Comparison of ENCODE assay signal across 1 cellular context in genomic region chr2:112784199-112785189, GRCh38.
TF ChIP-seq lines count a peak whose summit lies in the region.

Gene IL1A, minus strand, starts transcription at chr2:112784493. Its CDS starts 723 bp downstream, at chr2:112783770.

TF ChIP-seq in K562, 482 proteins besides CTCF, POLR2A, EP300 and RAD21 (continued from another document):
- TF ChIP-seq KAT7 (CRISPR knock-in tag; IDR thresholded peaks at IDR 0.05; ENCODE audit: borderline replicate concordance) (0 out of 2 replicates have a peak, but pooled peaks have one; percentile 55), TRIM28 (IDR thresholded peaks at IDR 0.05) (no peak), EWSR1 (IDR thresholded peaks at IDR 0.05; ENCODE audit: borderline replicate concordance, low read depth, partially characterized antibody) (no peak), NFYB (IDR thresholded peaks at IDR 0.05; ENCODE audit: extremely low read depth, insufficient read length) (no peak), ZBTB26 (CRISPR knock-in tag; IDR thresholded peaks at IDR 0.05) (no peak), SRSF9 (IDR thresholded peaks at IDR 0.05; ENCODE audit: borderline replicate concordance, low read depth, low read length) (no peak), FIP1L1 (IDR thresholded peaks at IDR 0.05; ENCODE audit: low read depth, low read length, poor library complexity, severe bottlenecking) (no peak), POLR2AphosphoS2 (IDR thresholded peaks at IDR 0.05; ENCODE audit: low read length) (no peak), CHAMP1 (IDR thresholded peaks at IDR 0.05) (no peak), POLR2AphosphoS5 (IDR thresholded peaks at IDR 0.05; ENCODE audit: control insufficient read depth, insufficient read depth, low read depth, low read length) (no peak), HMGN3 (IDR thresholded peaks at IDR 0.05; ENCODE audit: borderline replicate concordance, extremely low read depth, insufficient read length, low read depth, low read length) (no peak), HOMEZ (CRISPR knock-in tag; IDR thresholded peaks at IDR 0.05) (no peak), TRIM24 (IDR thresholded peaks at IDR 0.05) (0 out of 4 replicates have a peak, but pooled peaks of 1 of the 2 experiments have one; percentile 10), ATF3 (IDR thresholded peaks at IDR 0.05) (peak; percentile 52; the same call in 1 of the 2 replicates), ATF3 (CRISPR knock-in tag; conservative IDR thresholded peaks at IDR 0.05) (no peak), PKNOX1 (IDR thresholded peaks at IDR 0.05) (peak; percentile 53), GABPA (tag; conservative IDR thresholded peaks at IDR 0.05; ENCODE audit: low read depth) (no peak), FUS (optimal IDR thresholded peaks at IDR 0.05; ENCODE audit: low read depth, low read length) (no peak), ZNF121 (CRISPR knock-in tag; conservative IDR thresholded peaks at IDR 0.05) (no peak), BCL6 (CRISPR knock-in tag; IDR thresholded peaks at IDR 0.05) (no peak), SMARCA5 (IDR thresholded peaks at IDR 0.05) (peak; percentile 13; the same call in 1 of the 2 replicates), ERF (CRISPR knock-in tag; IDR thresholded peaks at IDR 0.05) (no peak), BCOR (IDR thresholded peaks at IDR 0.05) (no peak; the same call in 1 of the 2 replicates), ZEB2 (IDR thresholded peaks at IDR 0.05) (0 out of 2 replicates have a peak, but pooled peaks have one; percentile 13), SPI1 (IDR thresholded peaks at IDR 0.05; ENCODE audit: borderline replicate concordance, low read depth, low read length) (peak; percentile 69; the same call in 1 of the 2 replicates), ZC3H8 (IDR thresholded peaks at IDR 0.05) (no peak), ETV5 (CRISPR knock-in tag; IDR thresholded peaks at IDR 0.05; ENCODE audit: low read depth) (no peak), NR2C1 (IDR thresholded peaks at IDR 0.05) (no peak), NR2C1 (tag; IDR thresholded peaks at IDR 0.05) (no peak), ZNF184 (CRISPR knock-in tag; IDR thresholded peaks at IDR 0.05) (no peak), GABPB2 (CRISPR knock-in tag; conservative IDR thresholded peaks at IDR 0.05) (no peak), ZFP36 (IDR thresholded peaks at IDR 0.05; ENCODE audit: low read depth, low read length, partially characterized antibody) (peak; percentile 79), ZBTB34 (CRISPR knock-in tag; IDR thresholded peaks at IDR 0.05) (no peak), STAT5B (CRISPR knock-in tag; IDR thresholded peaks at IDR 0.05) (no peak), SMARCC2 (IDR thresholded peaks at IDR 0.05; ENCODE audit: low read depth) (no peak), NELFE (IDR thresholded peaks at IDR 0.05; ENCODE audit: insufficient read depth, insufficient read length) (no peak), POLR3A (IDR thresholded peaks at IDR 0.05; ENCODE audit: borderline replicate concordance, extremely low read depth, insufficient read depth, insufficient read length) (no peak), IRF9 (tag; IDR thresholded peaks at IDR 0.05) (no peak), ARID1B (IDR thresholded peaks at IDR 0.05) (peak; percentile 44), HNRNPLL (IDR thresholded peaks at IDR 0.05; ENCODE audit: low read depth, low read length, poor library complexity, severe bottlenecking) (no peak), SMARCA4 (IDR thresholded peaks at IDR 0.05) (peak; percentile 66), FOXO4 (CRISPR knock-in tag; IDR thresholded peaks at IDR 0.05) (no peak)
- TF ChIP-seq, protein P1, sequence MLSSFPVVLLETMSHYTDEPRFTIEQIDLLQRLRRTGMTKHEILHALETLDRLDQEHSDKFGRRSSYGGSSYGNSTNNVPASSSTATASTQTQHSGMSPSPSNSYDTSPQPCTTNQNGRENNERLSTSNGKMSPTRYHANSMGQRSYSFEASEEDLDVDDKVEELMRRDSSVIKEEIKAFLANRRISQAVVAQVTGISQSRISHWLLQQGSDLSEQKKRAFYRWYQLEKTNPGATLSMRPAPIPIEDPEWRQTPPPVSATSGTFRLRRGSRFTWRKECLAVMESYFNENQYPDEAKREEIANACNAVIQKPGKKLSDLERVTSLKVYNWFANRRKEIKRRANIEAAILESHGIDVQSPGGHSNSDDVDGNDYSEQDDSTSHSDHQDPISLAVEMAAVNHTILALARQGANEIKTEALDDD (IDR thresholded peaks at IDR 0.05) = peak; percentile 57
- TF ChIP-seq, protein P2, sequence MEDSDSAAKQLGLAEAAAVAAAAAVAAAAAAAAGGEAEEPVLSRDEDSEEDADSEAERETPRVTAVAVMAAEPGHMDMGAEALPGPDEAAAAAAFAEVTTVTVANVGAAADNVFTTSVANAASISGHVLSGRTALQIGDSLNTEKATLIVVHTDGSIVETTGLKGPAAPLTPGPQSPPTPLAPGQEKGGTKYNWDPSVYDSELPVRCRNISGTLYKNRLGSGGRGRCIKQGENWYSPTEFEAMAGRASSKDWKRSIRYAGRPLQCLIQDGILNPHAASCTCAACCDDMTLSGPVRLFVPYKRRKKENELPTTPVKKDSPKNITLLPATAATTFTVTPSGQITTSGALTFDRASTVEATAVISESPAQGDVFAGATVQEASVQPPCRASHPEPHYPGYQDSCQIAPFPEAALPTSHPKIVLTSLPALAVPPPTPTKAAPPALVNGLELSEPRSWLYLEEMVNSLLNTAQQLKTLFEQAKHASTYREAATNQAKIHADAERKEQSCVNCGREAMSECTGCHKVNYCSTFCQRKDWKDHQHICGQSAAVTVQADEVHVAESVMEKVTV (CRISPR knock-in tag; IDR thresholded peaks at IDR 0.05) = no peak
- TF ChIP-seq, protein P3, sequence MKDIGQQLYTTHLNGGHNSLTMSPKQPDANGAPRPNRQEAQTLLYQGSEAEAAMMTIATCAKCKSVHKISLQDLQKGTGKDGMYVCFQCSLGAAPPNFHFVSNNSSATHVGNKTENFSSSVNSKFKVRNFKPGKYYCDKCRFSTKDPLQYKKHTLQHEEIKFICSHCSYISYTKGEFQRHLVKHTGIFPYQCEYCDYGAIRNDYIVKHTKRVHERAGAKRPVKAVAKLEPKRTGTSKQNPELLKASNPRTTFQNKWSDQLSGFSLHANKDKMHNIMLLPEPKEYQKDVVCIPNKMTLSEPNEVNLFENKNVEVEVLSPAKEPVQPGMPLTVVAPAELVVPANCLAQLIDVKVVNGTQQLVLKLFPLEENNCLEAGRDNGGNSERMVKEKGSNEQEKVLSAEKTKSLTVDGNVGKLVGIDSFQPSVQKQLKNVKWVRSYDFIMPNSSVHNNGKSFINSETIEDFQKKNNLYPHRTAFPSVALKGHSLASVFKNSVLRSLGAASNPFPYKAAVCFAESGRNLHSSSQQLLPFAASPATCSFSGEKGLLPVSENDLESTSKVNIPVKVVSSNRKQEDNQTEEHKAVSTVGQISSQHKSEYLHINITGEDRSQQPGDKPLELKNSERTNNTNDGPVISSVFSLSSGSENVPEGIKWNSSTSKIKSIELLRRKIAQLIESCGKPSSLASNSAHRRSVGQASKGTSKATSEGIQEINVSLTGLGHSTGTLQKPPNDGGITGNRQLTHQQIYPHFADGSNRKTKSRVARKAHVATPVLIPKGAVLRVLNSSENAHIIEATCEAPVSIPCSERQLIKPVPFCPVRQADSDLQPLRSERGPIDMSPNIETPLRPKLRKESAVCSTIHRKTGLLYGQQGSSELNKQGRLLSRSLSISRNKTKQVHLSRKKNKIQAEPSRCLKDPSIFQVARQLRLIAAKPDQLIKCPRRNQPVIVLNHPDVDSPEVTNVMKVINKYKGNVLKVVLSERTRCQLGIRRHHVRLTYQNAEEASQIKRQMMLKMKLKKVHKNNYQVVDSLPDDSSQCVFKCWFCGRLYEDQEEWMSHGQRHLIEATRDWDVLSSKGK (CRISPR knock-in tag; IDR thresholded peaks at IDR 0.05) = no peak
- TF ChIP-seq, protein P4, sequence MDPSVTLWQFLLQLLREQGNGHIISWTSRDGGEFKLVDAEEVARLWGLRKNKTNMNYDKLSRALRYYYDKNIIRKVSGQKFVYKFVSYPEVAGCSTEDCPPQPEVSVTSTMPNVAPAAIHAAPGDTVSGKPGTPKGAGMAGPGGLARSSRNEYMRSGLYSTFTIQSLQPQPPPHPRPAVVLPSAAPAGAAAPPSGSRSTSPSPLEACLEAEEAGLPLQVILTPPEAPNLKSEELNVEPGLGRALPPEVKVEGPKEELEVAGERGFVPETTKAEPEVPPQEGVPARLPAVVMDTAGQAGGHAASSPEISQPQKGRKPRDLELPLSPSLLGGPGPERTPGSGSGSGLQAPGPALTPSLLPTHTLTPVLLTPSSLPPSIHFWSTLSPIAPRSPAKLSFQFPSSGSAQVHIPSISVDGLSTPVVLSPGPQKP (CRISPR knock-in tag; IDR thresholded peaks at IDR 0.05) = no peak
TF ChIP-seq in K562: peak in this region for 35.
